Comparison of ENCODE assay signal across 1 cellular context in the genomic region with DNA sequence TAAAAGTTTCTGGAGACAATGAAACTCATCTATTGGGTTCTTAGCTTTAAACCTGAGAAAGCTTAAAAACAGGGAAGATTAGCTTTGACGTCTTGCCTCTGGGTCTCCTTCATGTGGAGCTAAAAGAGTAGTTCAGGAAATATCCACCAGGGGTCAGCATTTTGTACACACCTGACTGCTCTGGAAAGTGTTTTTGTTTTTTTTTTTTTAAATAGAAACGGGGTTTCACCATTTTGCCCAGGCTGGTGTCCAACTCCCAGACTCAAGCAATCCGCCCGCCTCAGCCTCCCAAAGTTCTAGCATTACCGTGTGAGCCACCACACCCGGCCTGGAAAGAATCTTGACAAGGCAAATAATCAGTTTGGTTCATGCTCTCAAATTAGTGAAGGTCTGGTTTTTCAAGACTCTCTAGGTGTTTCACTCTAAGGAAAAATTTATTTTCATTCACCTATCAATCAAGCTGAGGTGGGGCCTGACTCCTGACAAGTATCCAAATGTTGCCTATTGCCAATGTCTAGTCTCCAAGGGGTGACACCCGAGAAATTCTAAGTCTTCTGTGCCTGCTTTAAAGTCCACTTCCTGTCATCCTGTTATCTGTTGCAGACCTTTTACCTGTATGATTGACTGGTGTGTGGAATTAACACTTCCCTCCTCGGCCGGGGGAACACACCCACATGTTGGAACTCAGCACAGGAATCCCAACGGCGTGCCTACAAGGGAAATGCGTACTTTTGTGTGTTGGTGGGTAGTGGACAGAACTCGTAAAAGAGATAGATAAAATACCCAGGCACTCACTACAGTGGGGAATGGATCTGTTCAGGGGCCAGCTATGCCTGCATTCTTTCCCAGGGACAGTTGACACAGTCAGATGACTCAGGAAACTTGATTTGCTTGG.
TF ChIP-seq lines count a peak whose summit lies in the region.

No MANE protein-coding gene starts in this region.

TF ChIP-seq in endothelial cell of umbilical vein, 7 proteins besides CTCF, POLR2A, EP300 and RAD21 (continued from another document):
- TF ChIP-seq POLR2AphosphoS5 (IDR thresholded peaks at IDR 0.05; ENCODE audit: insufficient read depth, low read depth, low read length) (no peak), EZH2 (IDR thresholded peaks at IDR 0.05; ENCODE audit: borderline replicate concordance, low read depth, low read length, severe bottlenecking) (no peak), JUN (IDR thresholded peaks at IDR 0.05; ENCODE audit: borderline replicate concordance, insufficient read depth, insufficient read length, low read depth) (no peak)
- TF ChIP-seq, protein P1, sequence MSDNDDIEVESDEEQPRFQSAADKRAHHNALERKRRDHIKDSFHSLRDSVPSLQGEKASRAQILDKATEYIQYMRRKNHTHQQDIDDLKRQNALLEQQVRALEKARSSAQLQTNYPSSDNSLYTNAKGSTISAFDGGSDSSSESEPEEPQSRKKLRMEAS (IDR thresholded peaks at IDR 0.05; ENCODE audit: insufficient read depth, insufficient read length), result no peak
TF ChIP-seq in endothelial cell of umbilical vein: peak in this region for 0.
